In the genomic region with DNA sequence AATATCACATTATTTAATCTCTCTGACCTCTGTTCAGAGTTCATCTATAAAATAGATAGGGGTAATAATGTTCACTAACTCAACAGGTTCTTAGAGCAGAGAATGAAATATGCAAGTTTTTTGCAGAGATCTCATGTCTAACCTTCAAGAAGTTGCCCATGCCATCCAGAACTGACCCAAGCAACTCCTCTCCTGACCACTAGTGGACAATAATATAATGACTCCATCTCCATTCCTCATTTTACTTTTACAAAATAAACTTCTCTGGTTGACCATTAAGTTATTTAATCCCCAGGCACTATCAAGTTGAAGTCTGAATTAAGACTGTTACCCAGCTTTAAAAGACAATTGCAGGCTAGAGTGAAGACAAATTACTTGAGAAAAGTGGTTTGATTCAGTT, we compare ENCODE assay signal across 17 cellular contexts.
DNase-seq lines count a peak whose midpoint lies in the region; ATAC-seq, FAIRE-seq and TF ChIP-seq lines count a peak whose summit lies in the region.
"Had no signal": no experiment of that assay in that cellular context is flagged by ENCODE, and none has a peak within 500 bp of the region (broad histone marks: within the 10 kb centered on the region; RNA-seq: fewer than 3 reads in every experiment).

No MANE protein-coding gene starts in this region.

- TF ChIP-seq CTCF in C4-2B (conservative IDR thresholded peaks at IDR 0.05), result peak; percentile 44
- TF ChIP-seq CTCF in LNCAP (IDR thresholded peaks at IDR 0.05), result peak; percentile 29; the same call in 1 of the 2 replicates
- TF ChIP-seq CTCF in cardiac fibroblast (IDR thresholded peaks at IDR 0.05; ENCODE audit: low read depth, low read length), result peak; percentile 20

- DNase-seq in cardiac fibroblast (ENCODE audit: low read depth in 2 of 2) (peak; percentile 17 to 27), myocyte (ENCODE audit: low read depth) (peak; percentile 39), frontal cortex (ENCODE audit: low spot score in 2 of 2) (no peak)
- DNase-seq: activated CD8-positive, alpha-beta memory T cell treated with anti-CD3 and anti-CD28 coated beads, Interleukin-2, amount 50 U/mL, for 48 hours; activated naive CD8-positive, alpha-beta T cell treated with anti-CD3 and anti-CD28 coated beads, Interleukin-2, amount 10 ng/mL, durations not matched to agents 7 days and 5 days; CD8-positive, alpha-beta memory T cell; GF-D8; left colon; naive B cell; NCI-H1048 had no signal

- no peak for FAIRE-seq in frontal cortex (lab: Jason Lieb, UNC)

- no peak overlapping the region for H3K27ac ChIP-seq in C4-2B
- H3K27ac ChIP-seq: skin epidermis had no signal

- ATAC-seq in GM19395 (IDR thresholded peaks at IDR 0.05; ENCODE audit: unreplicated experiment) (no peak), HG03159 (IDR thresholded peaks at IDR 0.05; ENCODE audit: unreplicated experiment) (no peak), GM21619 (IDR thresholded peaks at IDR 0.05; ENCODE audit: unreplicated experiment) (no peak)
- ATAC-seq: left colon had no signal

- no peak overlapping the region for H3K4me3 ChIP-seq in cardiac fibroblast (replicated peaks in 1 of 2; ENCODE audit: low read depth in 2 of 2, low read length in 2 of 2)
- H3K4me3 ChIP-seq: HAP-1, skin epidermis had no signal

Comparison
In these comparisons a context has a peak if more than half of its experiments do, and no peak if none do; other contexts are left out.
1. DNase-seq: peak in cardiac fibroblast (2 of 2) and myocyte (single experiment); none in frontal cortex (0 of 2).
2. Peak in every context shown above with its lines, with median percentiles within 50 percentile points of each other: CTCF ChIP-seq.